8 cellular contexts compared by ENCODE assay signal in the genomic region with DNA sequence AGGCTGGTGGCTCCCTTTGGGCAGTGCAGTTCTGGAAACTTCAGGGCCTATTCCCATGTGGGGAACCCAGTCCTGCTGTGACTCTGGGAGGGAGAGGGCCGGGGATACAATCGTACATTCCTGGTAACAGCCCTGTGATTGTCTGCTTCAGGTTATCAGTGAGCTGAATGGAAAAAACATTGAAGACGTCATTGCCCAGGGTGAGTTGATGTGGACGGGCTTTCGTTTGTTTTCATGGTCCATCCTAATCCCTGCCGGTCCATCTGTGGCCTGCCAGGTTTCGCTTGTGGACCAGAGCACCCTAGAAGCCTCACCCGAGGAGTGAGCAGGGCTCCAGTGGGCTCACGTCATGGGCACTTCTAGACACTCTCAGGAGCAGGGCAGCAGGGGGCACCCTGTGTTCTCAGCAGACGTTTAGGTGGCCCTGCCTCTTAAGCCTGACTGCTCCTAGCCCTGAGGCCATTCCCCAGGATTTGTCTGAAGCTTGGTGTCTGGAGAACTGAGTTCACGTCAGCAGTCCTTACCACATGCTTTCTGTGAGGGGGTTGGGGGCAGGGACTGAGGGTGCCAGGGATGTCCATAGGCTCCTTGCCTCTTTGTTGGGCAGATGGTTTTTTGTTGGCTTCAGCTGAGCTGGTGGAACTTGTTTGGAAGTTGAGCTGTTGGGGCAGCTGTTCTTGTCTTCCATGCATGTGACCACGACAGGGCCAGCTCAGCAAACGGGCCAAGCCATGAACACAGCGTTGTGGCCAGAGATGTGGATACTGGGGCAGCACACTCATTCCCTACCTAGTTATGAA. TPM values are rescaled to one million over a fixed set of nuclear protein-coding genes. Genes with fewer than 3 reads are reported as not detected.
DNase-seq lines count a peak whose midpoint lies in the region; ATAC-seq and TF ChIP-seq lines count a peak whose summit lies in the region.

No MANE protein-coding gene starts in this region.

- peak overlapping the region; percentile 81 for H3K4me3 ChIP-seq in BE2C (ENCODE audit: low read depth, low read length)
- H3K4me3 ChIP-seq in lower lobe of right lung, result peak overlapping the region; percentile 90

- H3K27me3 ChIP-seq in BE2C (no peaks in the 10 kb centered on the region), lower lobe of right lung (ENCODE audit: low read depth) (no peaks in the 10 kb centered on the region)

- H3K4me1 Mint-ChIP-seq in HFFc6 (ENCODE audit: low read depth), result peaks cover 32% of the 10 kb centered on the region
- peaks cover 32% of the 10 kb centered on the region for H3K4me1 Mint-ChIP-seq in activated naive CD8-positive, alpha-beta T cell treated with anti-CD3 and anti-CD28 coated beads for 36 hours

- no peak for TF ChIP-seq CTCF in BE2C (IDR thresholded peaks at IDR 0.05; ENCODE audit: low read depth, low read length)
- peak; percentile 32; the same call in 1 of the 2 replicates for TF ChIP-seq CTCF in HFFc6 (IDR thresholded peaks at IDR 0.05)
- TF ChIP-seq CTCF in lower lobe of right lung (IDR thresholded peaks at IDR 0.05), result no peak

- H3K27ac Mint-ChIP-seq in HFFc6, result peak overlapping the region; percentile 73
- peak overlapping the region; percentile 94 for H3K27ac Mint-ChIP-seq in activated naive CD8-positive, alpha-beta T cell treated with anti-CD3 and anti-CD28 coated beads for 36 hours

- H3K9me3 ChIP-seq in BE2C (no peaks in the 10 kb centered on the region), lower lobe of right lung (no peaks in the 10 kb centered on the region)

- H3K27ac ChIP-seq in lower lobe of right lung, result no peak overlapping the region

- H3K4me1 ChIP-seq in BE2C (peaks cover 2% of the 10 kb centered on the region; the same call in 1 of the 2 replicates), lower lobe of right lung (peaks cover 29% of the 10 kb centered on the region)

- peaks cover 25% of the 10 kb centered on the region for H3K27me3 Mint-ChIP-seq in HFFc6 (ENCODE audit: insufficient read depth)
- peaks cover 7% of the 10 kb centered on the region for H3K27me3 Mint-ChIP-seq in activated naive CD8-positive, alpha-beta T cell treated with anti-CD3 and anti-CD28 coated beads for 36 hours

- peaks cover 30% of the 10 kb centered on the region for H3K36me3 Mint-ChIP-seq in HFFc6 (ENCODE audit: low read depth)
- H3K36me3 Mint-ChIP-seq in activated naive CD8-positive, alpha-beta T cell treated with anti-CD3 and anti-CD28 coated beads for 36 hours, result peaks cover 39% of the 10 kb centered on the region

- no peaks in the 10 kb centered on the region for H3K9me3 Mint-ChIP-seq in HFFc6
- no peaks in the 10 kb centered on the region for H3K9me3 Mint-ChIP-seq in activated naive CD8-positive, alpha-beta T cell treated with anti-CD3 and anti-CD28 coated beads for 36 hours

- H3K36me3 ChIP-seq in BE2C (peaks cover 29% of the 10 kb centered on the region), lower lobe of right lung (peaks cover 33% of the 10 kb centered on the region)

- H3K4me3 Mint-ChIP-seq in HFFc6, result peak overlapping the region; percentile 98
- peak overlapping the region; percentile 88 for H3K4me3 Mint-ChIP-seq in activated naive CD8-positive, alpha-beta T cell treated with anti-CD3 and anti-CD28 coated beads for 36 hours

- intact Hi-C loops in lower lobe of right lung (cut with DNase I), result no loop called here

- DNase-seq in BE2C (no peak), HFFc6 (no peak), lower lobe of right lung (no peak), NCI-H510A (lab: John Stamatoyannopoulos, UW) (no peak)
- no peak for DNase-seq in activated naive CD8-positive, alpha-beta T cell treated with anti-CD3 and anti-CD28 coated beads for 36 hours
- DNase-seq in stimulated activated CD4-positive, alpha-beta T cell treated with anti-CD3 and anti-CD28 coated beads, Interleukin-4, amount 100 ng/mL, for 24 hours, result no peak

- no peak for ATAC-seq in lower lobe of right lung
- no peak for ATAC-seq in HG02885 (IDR thresholded peaks at IDR 0.05; ENCODE audit: poor library complexity, unreplicated experiment)
- ATAC-seq in HG03457 (IDR thresholded peaks at IDR 0.05; ENCODE audit: unreplicated experiment), result no peak

RNA-seq across cellular contexts. Expression of gene RPLP2, which starts 1.9 kb away (rescaled TPM):
- 1,214 TPM for polyA plus RNA-seq in BE2C (2012; ENCODE audit: insufficient read depth, insufficient read length, low read depth)
- total RNA-seq in HFFc6 (2021; fragmentation: NEBNext Ultra II Directional; extraction: Animal tissue kit (Norgen Biotek cat#: 25700)), result 1,000 to 10,000 TPM; 1,532 to 1,781 (median 1,709) TPM
- 1,000 to 10,000 TPM; 3,139 to 3,274 TPM for total RNA-seq in activated naive CD8-positive, alpha-beta T cell treated with anti-CD3 and anti-CD28 coated beads for 36 hours
- 1,518 TPM for total RNA-seq in lower lobe of right lung

RNA-seq across cellular contexts. Expression of gene PIDD1, which starts 6.6 kb away (rescaled TPM):
- polyA plus RNA-seq in BE2C (2012; ENCODE audit: insufficient read depth, insufficient read length, low read depth), result 11.7 TPM
- total RNA-seq in HFFc6 (2021; fragmentation: NEBNext Ultra II Directional; extraction: Animal tissue kit (Norgen Biotek cat#: 25700)), result 10 to 100 TPM; 11.0 to 15.9 (median 13.7) TPM
- total RNA-seq in activated naive CD8-positive, alpha-beta T cell treated with anti-CD3 and anti-CD28 coated beads for 36 hours, result 10 to 100 TPM; 29.4 to 30.5 TPM
- total RNA-seq in lower lobe of right lung, result 12.6 TPM

RNA-seq across cellular contexts. Expression of gene PNPLA2, which starts 7.1 kb away (rescaled TPM):
- 92.2 TPM for polyA plus RNA-seq in BE2C (2012; ENCODE audit: insufficient read depth, insufficient read length, low read depth)
- total RNA-seq in HFFc6 (2021; fragmentation: NEBNext Ultra II Directional; extraction: Animal tissue kit (Norgen Biotek cat#: 25700)), result 100 to 1,000 TPM; 103 to 148 (median 130) TPM
- total RNA-seq in activated naive CD8-positive, alpha-beta T cell treated with anti-CD3 and anti-CD28 coated beads for 36 hours, result 10 to 100 TPM; 32.7 to 34.7 TPM
- 137 TPM for total RNA-seq in lower lobe of right lung

RNA-seq across cellular contexts. Expression of gene SLC25A22, which starts 13.6 kb away (rescaled TPM):
- polyA plus RNA-seq in BE2C (2012; ENCODE audit: insufficient read depth, insufficient read length, low read depth), result 63.7 TPM
- total RNA-seq in HFFc6 (2021; fragmentation: NEBNext Ultra II Directional; extraction: Animal tissue kit (Norgen Biotek cat#: 25700)), result 10 to 100 TPM; 39.7 to 47.3 (median 42.9) TPM
- 10 to 100 TPM; 54.4 to 56.5 TPM for total RNA-seq in activated naive CD8-positive, alpha-beta T cell treated with anti-CD3 and anti-CD28 coated beads for 36 hours
- 18.2 TPM for total RNA-seq in lower lobe of right lung

RNA-seq across cellular contexts. Expression of gene CRACR2B, which starts 16.1 kb away (rescaled TPM):
- polyA plus RNA-seq in BE2C (2012; ENCODE audit: insufficient read depth, insufficient read length, low read depth), result 1.8 TPM
- total RNA-seq in HFFc6 (2021; fragmentation: NEBNext Ultra II Directional; extraction: Animal tissue kit (Norgen Biotek cat#: 25700)), result 1 to 10 TPM in 4 of 6 experiments, under 1 TPM in 2; 0.63 to 2.2 (median 1.2) TPM
- total RNA-seq in activated naive CD8-positive, alpha-beta T cell treated with anti-CD3 and anti-CD28 coated beads for 36 hours, result 1 to 10 TPM in 1 of 2 experiments, under 1 TPM in 1; 0.76 to 1.1 TPM
- 43.6 TPM for total RNA-seq in lower lobe of right lung
